In genomic region chr14:55354500-55354899, GRCh38 we compare ENCODE assay signal across 7 cellular contexts. TPM values are rescaled to one million over a fixed set of nuclear protein-coding genes. Genes with fewer than 3 reads are reported as not detected.
DNase-seq lines count a peak whose midpoint lies in the region; ATAC-seq and TF ChIP-seq lines count a peak whose summit lies in the region.

No MANE protein-coding gene starts in this region.

- 80% methylated on average over 5 of the region's 5 CpGs for WGBS in esophagus muscularis mucosa
- 50 to 58% methylated on average over 5 of the region's 5 CpGs for WGBS in tibial nerve, 2 donors

- H3K4me3 ChIP-seq in GM12875 (ENCODE audit: low read depth, low read length) = no peak overlapping the region
- no peak overlapping the region for H3K4me3 ChIP-seq in esophagus muscularis mucosa
- H3K4me3 ChIP-seq in naive thymus-derived CD4-positive, alpha-beta T cell (ENCODE audit: low read length) = peak overlapping the region; percentile 12
- no peak overlapping the region for H3K4me3 ChIP-seq in tibial nerve

- peak overlapping the region; percentile 72 to 96 (median 95) for H3K27ac Mint-ChIP-seq in naive thymus-derived CD4-positive, alpha-beta T cell

- H3K36me3 Mint-ChIP-seq in naive thymus-derived CD4-positive, alpha-beta T cell = peaks cover 0 to 16% (median 7%) of the 10 kb centered on the region in 5 donors

- POLR2A ChIA-PET in naive thymus-derived CD4-positive, alpha-beta T cell (lab: Charles Lee) = interaction anchor here (0.6 to 3.6 kb wide), 10 partner anchors 11 to 303 kb away, joined by 3 to 28 read pairs (median 4); partner anchors contain the start of genes FBXO34 and MAPK1IP1L

- no peaks in the 10 kb centered on the region for H3K9me3 ChIP-seq in esophagus muscularis mucosa
- H3K9me3 ChIP-seq in naive thymus-derived CD4-positive, alpha-beta T cell (ENCODE audit: control insufficient read depth in 2 of 3, low read length in 3 of 3) = no peaks in the 10 kb centered on the region
- no peaks in the 10 kb centered on the region for H3K9me3 ChIP-seq in tibial nerve

- H3K4me1 Mint-ChIP-seq in naive thymus-derived CD4-positive, alpha-beta T cell = peaks cover 6 to 29% (median 21%) of the 10 kb centered on the region in 7 donors

- intact Hi-C loops in esophagus muscularis mucosa (cut with DNase I) = loop anchor here (5.0 kb wide), 1 partner anchor 142 kb away; no protein-coding TSS in a partner anchor
- intact Hi-C loops in naive thymus-derived CD4-positive, alpha-beta T cell (cut with micrococcal nuclease) = loop anchor here (1.0 to 10.0 kb wide), 15 partner anchors 17 to 790 kb away; partner anchors contain the start of genes FBXO34 (in 2 of the 2), DLGAP5 (in 1 of the 2), MAPK1IP1L (in 1 of the 2) and SAMD4A (in 1 of the 2)

- DNase-seq in NCI-H526 (lab: John Stamatoyannopoulos, UW) = peak; percentile 38 to 79
- DNase-seq in activated CD8-positive, alpha-beta memory T cell treated with anti-CD3 and anti-CD28 coated beads, Interleukin-2, amount 50 U/mL, for 48 hours = peak; percentile 61
- peak; percentile 87 for DNase-seq in esophagus muscularis mucosa (ENCODE audit: extremely low spot score)
- DNase-seq in naive thymus-derived CD4-positive, alpha-beta T cell = peak; percentile 25 to 79 (median 73)
- peak in 1 of 2 donors; percentile 38 for DNase-seq in tibial nerve (ENCODE audit: low spot score in 2 of 2)

- H3K4me1 ChIP-seq in esophagus muscularis mucosa (peaks cover 0 to 7% (median 3%) of the 10 kb centered on the region in 4 donors), tibial nerve (peaks cover 0 to 2% (median under 1%) of the 10 kb centered on the region in 4 donors)
- peaks cover 0 to 9% of the 10 kb centered on the region in 2 donors for H3K4me1 ChIP-seq in naive thymus-derived CD4-positive, alpha-beta T cell (ENCODE audit: control insufficient read depth in 2 of 2, insufficient read depth in 2 of 2, low read length in 2 of 2)

- TF ChIP-seq EP300 in esophagus muscularis mucosa (IDR thresholded peaks at IDR 0.05) (no peak), tibial nerve (IDR thresholded peaks at IDR 0.05) (no peak)

- CTCF ChIA-PET in naive thymus-derived CD4-positive, alpha-beta T cell (lab: Charles Lee) = interaction anchor here (0.5 to 6.1 kb wide), 30 partner anchors 8 to 263 kb away, joined by 3 to 77 read pairs (median 4); partner anchors contain the start of gene FBXO34

- H3K36me3 ChIP-seq in esophagus muscularis mucosa (peaks cover 8 to 55% (median 44%) of the 10 kb centered on the region in 4 donors), tibial nerve (peaks cover 0 to 32% (median 0%) of the 10 kb centered on the region in 3 donors)
- peaks cover 0 to 23% (median 0%) of the 10 kb centered on the region in 3 experiments for H3K36me3 ChIP-seq in naive thymus-derived CD4-positive, alpha-beta T cell (ENCODE audit: control insufficient read depth in 2 of 3, insufficient read depth in 3 of 3, low read length in 3 of 3)

- peak; percentile 73 for TF ChIP-seq CTCF in GM12875 (IDR thresholded peaks at IDR 0.05; ENCODE audit: borderline replicate concordance, insufficient read depth, low read depth, low read length)
- TF ChIP-seq CTCF in esophagus muscularis mucosa (IDR thresholded peaks at IDR 0.05) = peak; percentile 27 to 67 (median 32)
- peak; percentile 16 to 51 (median 31) for TF ChIP-seq CTCF in tibial nerve (IDR thresholded peaks at IDR 0.05)

- no peak overlapping the region for H3K27ac ChIP-seq in esophagus muscularis mucosa (replicated peaks in 1 of 4)
- H3K27ac ChIP-seq in naive thymus-derived CD4-positive, alpha-beta T cell (ENCODE audit: low read depth, low read length) = peak overlapping the region; percentile 66
- no peak overlapping the region for H3K27ac ChIP-seq in tibial nerve

- H3K27me3 Mint-ChIP-seq in naive thymus-derived CD4-positive, alpha-beta T cell = no peaks in the 10 kb centered on the region

- H3K9me3 Mint-ChIP-seq in naive thymus-derived CD4-positive, alpha-beta T cell = no peaks in the 10 kb centered on the region

- H3K4me3 Mint-ChIP-seq in naive thymus-derived CD4-positive, alpha-beta T cell = peak overlapping the region in 9 of 10 donors; percentile 48 to 85 (median 72)

- H3K27me3 ChIP-seq in esophagus muscularis mucosa (no peaks in the 10 kb centered on the region), tibial nerve (no peaks in the 10 kb centered on the region)
- H3K27me3 ChIP-seq in naive thymus-derived CD4-positive, alpha-beta T cell (ENCODE audit: control insufficient read depth in 2 of 2, insufficient read depth in 2 of 2, low read length in 2 of 2) = no peaks in the 10 kb centered on the region

- peak; percentile 62 for ATAC-seq in HG03280 (IDR thresholded peaks at IDR 0.05; ENCODE audit: unreplicated experiment)
- ATAC-seq in naive thymus-derived CD4-positive, alpha-beta T cell = peak; percentile 95

- TF ChIP-seq POLR2A in esophagus muscularis mucosa (IDR thresholded peaks at IDR 0.05; ENCODE audit: low read depth) = no peak
- TF ChIP-seq POLR2A in tibial nerve (IDR thresholded peaks at IDR 0.05) = no peak

RNA-seq across cellular contexts. Expression of gene ATG14, which starts 57.1 kb away (rescaled TPM):
- 10 to 100 TPM; 13.2 to 19.5 (median 15.4) TPM for total RNA-seq in esophagus muscularis mucosa
- total RNA-seq in naive thymus-derived CD4-positive, alpha-beta T cell = 10 to 100 TPM in 4 of 5 experiments, 1 to 10 TPM in 1; 7.8 to 19.6 (median 18.8) TPM
- 1 to 10 TPM; 5.0 to 8.0 TPM for polyA plus RNA-seq in naive thymus-derived CD4-positive, alpha-beta T cell
- 10 to 100 TPM; 10.8 to 18.4 (median 14.7) TPM for total RNA-seq in tibial nerve
